23 cellular contexts compared by ENCODE assay signal in the genomic region with DNA sequence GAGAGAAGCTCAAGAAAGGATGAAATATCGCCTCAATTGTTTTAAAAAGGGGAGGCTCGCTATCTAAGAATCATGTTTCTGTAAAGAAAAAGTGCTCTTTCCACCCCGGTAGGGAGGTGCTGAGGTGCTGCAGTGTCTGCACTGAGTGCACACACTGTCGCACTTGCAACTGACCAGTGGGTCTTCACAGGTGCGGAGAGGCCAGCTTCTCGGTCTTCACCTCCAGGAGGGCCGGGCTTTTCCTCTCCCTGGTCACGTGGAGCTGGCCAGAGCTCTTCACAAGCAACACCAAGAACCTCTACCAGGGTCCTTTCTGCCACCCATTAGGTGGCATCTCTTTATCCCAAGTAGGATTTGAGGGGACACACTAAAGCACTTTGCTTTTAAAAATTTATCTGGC.
"Had no signal": no experiment of that assay in that cellular context is flagged by ENCODE, and none has a peak within 500 bp of the region (broad histone marks: within the 10 kb centered on the region; RNA-seq: fewer than 3 reads in every experiment).

No MANE protein-coding gene starts in this region.

- DNase-seq: IMR-90, Karpas-422, KG1, MG63, NCI-H1092, NCI-H1105 treated with DMSO at 0.1 percent for 48 hours, NCI-H1417 treated with DMSO at 0.1 percent for 48 hours, NCI-H146, NCI-H1694 treated with DMSO at 0.1 percent for 48 hours, NCI-H1930, NCI-H2081 treated with DMSO at 0.1 percent for 48 hours, NCI-H2171, NCI-H226, NCI-H446, NCI-H510A, NCI-H524 treated with DMSO at 0.1 percent for 48 hours, NCI-H69, NCI-H774, Right ventricle myocardium superior, SIG-M5 had no signal

- H3K27ac ChIP-seq: SJSA1, SK-N-MC had no signal

- H3K27me3 ChIP-seq: MG63, SJSA1 had no signal

- H3K9me3 ChIP-seq: MG63, SJSA1 had no signal

- FAIRE-seq: HepG2 had no signal

- H3K4me3 ChIP-seq: MG63, SJSA1, SK-N-MC had no signal
